ENCODE assay signal across 1 cellular context in the genomic region with DNA sequence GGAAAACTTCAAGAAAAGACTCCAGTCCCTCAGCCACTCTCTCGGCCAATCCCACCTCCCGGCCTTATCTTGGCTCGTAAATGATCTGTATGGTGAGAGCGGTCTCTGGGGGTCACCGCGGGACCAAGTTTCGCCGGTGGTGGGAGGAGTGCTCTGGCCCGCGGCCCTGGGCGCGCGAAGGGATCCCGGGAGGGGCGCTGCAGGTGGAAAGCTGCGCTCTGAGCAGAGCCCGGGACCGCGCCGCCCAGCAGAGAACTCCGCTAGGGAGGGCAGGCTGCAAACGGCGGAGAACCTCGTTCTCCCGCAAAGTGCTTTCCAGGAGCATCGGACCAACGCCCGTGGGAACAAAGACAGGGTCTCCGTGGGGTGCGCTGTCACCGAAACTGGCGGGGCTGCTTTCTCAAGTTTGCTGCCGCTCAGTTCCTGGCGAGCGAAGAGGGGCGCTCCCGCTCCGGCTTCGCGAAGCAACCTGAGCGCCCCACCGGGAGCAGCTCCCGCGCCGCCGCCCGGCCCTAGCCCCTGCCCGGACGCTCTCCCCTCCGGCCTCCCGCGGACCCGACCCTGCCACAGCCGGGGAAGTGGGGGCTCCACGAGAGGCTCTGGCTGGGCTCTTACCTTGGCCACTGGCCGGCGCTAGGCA.
A peak's percentile ranks its signal among the peaks of the same experiment; 100 is the strongest.
TF ChIP-seq lines count a peak whose summit lies in the region.

No MANE protein-coding gene starts in this region.

TF ChIP-seq in H1, 55 proteins besides CTCF, POLR2A, EP300 and RAD21 (continued from another document):
- TF ChIP-seq, protein P1, sequence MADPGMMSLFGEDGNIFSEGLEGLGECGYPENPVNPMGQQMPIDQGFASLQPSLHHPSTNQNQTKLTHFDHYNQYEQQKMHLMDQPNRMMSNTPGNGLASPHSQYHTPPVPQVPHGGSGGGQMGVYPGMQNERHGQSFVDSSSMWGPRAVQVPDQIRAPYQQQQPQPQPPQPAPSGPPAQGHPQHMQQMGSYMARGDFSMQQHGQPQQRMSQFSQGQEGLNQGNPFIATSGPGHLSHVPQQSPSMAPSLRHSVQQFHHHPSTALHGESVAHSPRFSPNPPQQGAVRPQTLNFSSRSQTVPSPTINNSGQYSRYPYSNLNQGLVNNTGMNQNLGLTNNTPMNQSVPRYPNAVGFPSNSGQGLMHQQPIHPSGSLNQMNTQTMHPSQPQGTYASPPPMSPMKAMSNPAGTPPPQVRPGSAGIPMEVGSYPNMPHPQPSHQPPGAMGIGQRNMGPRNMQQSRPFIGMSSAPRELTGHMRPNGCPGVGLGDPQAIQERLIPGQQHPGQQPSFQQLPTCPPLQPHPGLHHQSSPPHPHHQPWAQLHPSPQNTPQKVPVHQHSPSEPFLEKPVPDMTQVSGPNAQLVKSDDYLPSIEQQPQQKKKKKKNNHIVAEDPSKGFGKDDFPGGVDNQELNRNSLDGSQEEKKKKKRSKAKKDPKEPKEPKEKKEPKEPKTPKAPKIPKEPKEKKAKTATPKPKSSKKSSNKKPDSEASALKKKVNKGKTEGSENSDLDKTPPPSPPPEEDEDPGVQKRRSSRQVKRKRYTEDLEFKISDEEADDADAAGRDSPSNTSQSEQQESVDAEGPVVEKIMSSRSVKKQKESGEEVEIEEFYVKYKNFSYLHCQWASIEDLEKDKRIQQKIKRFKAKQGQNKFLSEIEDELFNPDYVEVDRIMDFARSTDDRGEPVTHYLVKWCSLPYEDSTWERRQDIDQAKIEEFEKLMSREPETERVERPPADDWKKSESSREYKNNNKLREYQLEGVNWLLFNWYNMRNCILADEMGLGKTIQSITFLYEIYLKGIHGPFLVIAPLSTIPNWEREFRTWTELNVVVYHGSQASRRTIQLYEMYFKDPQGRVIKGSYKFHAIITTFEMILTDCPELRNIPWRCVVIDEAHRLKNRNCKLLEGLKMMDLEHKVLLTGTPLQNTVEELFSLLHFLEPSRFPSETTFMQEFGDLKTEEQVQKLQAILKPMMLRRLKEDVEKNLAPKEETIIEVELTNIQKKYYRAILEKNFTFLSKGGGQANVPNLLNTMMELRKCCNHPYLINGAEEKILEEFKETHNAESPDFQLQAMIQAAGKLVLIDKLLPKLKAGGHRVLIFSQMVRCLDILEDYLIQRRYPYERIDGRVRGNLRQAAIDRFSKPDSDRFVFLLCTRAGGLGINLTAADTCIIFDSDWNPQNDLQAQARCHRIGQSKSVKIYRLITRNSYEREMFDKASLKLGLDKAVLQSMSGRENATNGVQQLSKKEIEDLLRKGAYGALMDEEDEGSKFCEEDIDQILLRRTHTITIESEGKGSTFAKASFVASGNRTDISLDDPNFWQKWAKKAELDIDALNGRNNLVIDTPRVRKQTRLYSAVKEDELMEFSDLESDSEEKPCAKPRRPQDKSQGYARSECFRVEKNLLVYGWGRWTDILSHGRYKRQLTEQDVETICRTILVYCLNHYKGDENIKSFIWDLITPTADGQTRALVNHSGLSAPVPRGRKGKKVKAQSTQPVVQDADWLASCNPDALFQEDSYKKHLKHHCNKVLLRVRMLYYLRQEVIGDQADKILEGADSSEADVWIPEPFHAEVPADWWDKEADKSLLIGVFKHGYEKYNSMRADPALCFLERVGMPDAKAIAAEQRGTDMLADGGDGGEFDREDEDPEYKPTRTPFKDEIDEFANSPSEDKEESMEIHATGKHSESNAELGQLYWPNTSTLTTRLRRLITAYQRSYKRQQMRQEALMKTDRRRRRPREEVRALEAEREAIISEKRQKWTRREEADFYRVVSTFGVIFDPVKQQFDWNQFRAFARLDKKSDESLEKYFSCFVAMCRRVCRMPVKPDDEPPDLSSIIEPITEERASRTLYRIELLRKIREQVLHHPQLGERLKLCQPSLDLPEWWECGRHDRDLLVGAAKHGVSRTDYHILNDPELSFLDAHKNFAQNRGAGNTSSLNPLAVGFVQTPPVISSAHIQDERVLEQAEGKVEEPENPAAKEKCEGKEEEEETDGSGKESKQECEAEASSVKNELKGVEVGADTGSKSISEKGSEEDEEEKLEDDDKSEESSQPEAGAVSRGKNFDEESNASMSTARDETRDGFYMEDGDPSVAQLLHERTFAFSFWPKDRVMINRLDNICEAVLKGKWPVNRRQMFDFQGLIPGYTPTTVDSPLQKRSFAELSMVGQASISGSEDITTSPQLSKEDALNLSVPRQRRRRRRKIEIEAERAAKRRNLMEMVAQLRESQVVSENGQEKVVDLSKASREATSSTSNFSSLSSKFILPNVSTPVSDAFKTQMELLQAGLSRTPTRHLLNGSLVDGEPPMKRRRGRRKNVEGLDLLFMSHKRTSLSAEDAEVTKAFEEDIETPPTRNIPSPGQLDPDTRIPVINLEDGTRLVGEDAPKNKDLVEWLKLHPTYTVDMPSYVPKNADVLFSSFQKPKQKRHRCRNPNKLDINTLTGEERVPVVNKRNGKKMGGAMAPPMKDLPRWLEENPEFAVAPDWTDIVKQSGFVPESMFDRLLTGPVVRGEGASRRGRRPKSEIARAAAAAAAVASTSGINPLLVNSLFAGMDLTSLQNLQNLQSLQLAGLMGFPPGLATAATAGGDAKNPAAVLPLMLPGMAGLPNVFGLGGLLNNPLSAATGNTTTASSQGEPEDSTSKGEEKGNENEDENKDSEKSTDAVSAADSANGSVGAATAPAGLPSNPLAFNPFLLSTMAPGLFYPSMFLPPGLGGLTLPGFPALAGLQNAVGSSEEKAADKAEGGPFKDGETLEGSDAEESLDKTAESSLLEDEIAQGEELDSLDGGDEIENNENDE (IDR thresholded peaks at IDR 0.05; ENCODE audit: insufficient replicate concordance, low read length), result no peak
- TF ChIP-seq, protein P2, sequence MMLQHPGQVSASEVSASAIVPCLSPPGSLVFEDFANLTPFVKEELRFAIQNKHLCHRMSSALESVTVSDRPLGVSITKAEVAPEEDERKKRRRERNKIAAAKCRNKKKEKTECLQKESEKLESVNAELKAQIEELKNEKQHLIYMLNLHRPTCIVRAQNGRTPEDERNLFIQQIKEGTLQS (IDR thresholded peaks at IDR 0.05; ENCODE audit: insufficient read depth, low read depth, low read length), result no peak
- TF ChIP-seq RFX5 (IDR thresholded peaks at IDR 0.05; ENCODE audit: borderline replicate concordance, low read depth, low read length) (no peak), ASH2L (IDR thresholded peaks at IDR 0.05; ENCODE audit: low read length) (peak; percentile 11), SIN3A (conservative IDR thresholded peaks at IDR 0.05 in 1 of 2, IDR thresholded peaks at IDR 0.05 in 1 of 2; ENCODE audit: low read depth in 1 of 2, low read length in 2 of 2) (0 out of 4 replicates have a peak, but pooled peaks of 1 of the 2 experiments have one; percentile 7), RBBP5 (IDR thresholded peaks at IDR 0.05; ENCODE audit: borderline replicate concordance, low read depth, low read length) (no peak; the same call in 1 of the 2 replicates), TCF12 (IDR thresholded peaks at IDR 0.05; ENCODE audit: low read depth, low read length) (no peak), JUND (IDR thresholded peaks at IDR 0.05; ENCODE audit: low read length) (no peak), JUN (IDR thresholded peaks at IDR 0.05; ENCODE audit: low read depth, low read length) (no peak), PHF8 (conservative IDR thresholded peaks at IDR 0.05; ENCODE audit: low read depth, low read length) (0 out of 2 replicates have a peak, but pooled peaks have one; percentile 16), RNF2 (IDR thresholded peaks at IDR 0.05; ENCODE audit: borderline replicate concordance, low read depth, low read length, missing control alignments, poor library complexity, severe bottlenecking) (no peak), POU5F1 (IDR thresholded peaks at IDR 0.05; ENCODE audit: low read depth, low read length) (no peak), NANOG (IDR thresholded peaks at IDR 0.05; ENCODE audit: insufficient read depth, low read depth, low read length, poor library complexity, severe bottlenecking) (no peak), SUZ12 (IDR thresholded peaks at IDR 0.05; ENCODE audit: low read length) (0 out of 2 replicates have a peak, but pooled peaks have one; percentile 5), CBX5 (IDR thresholded peaks at IDR 0.05; ENCODE audit: low read depth, low read length) (no peak), CREB1 (IDR thresholded peaks at IDR 0.05) (no peak), CEBPB (IDR thresholded peaks at IDR 0.05; ENCODE audit: low read depth, low read length) (no peak), SAP30 (IDR thresholded peaks at IDR 0.05; ENCODE audit: insufficient read depth, insufficient replicate concordance, low read length) (no peak), CTBP2 (IDR thresholded peaks at IDR 0.05; ENCODE audit: borderline replicate concordance, insufficient read depth, insufficient read length, low read length) (no peak), HDAC2 (IDR thresholded peaks at IDR 0.05; ENCODE audit: borderline replicate concordance in 1 of 2, low read depth in 2 of 2, low read length in 2 of 2) (0 out of 4 replicates have a peak, but pooled peaks of 1 of the 2 experiments have one; percentile 56), EGR1 (IDR thresholded peaks at IDR 0.05; ENCODE audit: borderline replicate concordance, low read depth, low read length) (no peak), KDM5A (IDR thresholded peaks at IDR 0.05; ENCODE audit: low read length) (no peak), BCL11A (IDR thresholded peaks at IDR 0.05; ENCODE audit: low read depth in 2 of 2, low read length in 2 of 2) (no peak), GABPA (IDR thresholded peaks at IDR 0.05; ENCODE audit: borderline replicate concordance, insufficient read depth, low read length) (no peak), CHD2 (IDR thresholded peaks at IDR 0.05; ENCODE audit: low read length) (no peak), SIRT6 (IDR thresholded peaks at IDR 0.05; ENCODE audit: low read length) (no peak)
- TF ChIP-seq, protein P3, sequence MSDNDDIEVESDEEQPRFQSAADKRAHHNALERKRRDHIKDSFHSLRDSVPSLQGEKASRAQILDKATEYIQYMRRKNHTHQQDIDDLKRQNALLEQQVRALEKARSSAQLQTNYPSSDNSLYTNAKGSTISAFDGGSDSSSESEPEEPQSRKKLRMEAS (IDR thresholded peaks at IDR 0.05), result no peak
